In the genomic region with DNA sequence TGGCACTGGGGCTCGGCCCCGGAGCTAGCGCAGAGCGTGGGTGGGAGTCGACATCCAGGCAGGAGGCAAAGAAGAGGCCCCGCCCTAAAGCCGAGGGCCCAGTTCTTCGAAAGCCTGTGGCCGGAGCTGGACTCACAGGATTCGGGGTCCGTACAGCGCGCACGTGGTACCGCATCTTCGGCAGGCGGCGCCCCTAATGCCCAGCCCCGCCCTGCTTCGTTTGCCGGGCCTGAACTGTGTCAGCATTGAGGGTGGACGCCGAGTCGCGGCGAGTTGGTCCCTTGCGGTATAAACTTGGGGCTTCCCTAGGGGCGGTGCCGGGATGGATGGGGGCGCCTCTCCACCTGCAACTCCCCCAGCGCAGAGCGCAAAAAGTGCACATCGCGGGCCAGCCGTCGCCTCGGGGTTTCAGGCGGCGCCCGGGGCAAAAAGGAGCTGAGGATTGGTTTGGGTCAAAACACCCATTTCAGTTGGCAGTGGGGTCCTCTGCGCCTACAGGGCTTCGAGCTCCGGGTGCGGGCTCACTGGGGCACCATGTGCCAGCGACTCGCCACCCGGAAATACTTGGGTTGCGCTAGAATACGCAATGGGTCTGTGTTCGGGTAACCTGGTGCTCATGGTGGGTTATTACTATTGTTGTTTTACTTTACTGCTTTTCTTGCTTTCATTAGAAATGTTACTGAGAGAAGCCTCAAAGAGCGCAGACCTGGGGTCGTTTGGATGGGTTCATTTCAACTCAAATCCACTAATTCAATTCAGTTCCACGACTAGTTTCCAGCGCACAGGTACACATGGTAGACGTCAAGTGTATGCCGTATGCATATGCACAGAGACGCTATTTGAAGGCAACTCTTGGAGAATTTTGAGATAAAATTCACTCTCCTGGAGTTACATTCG, we compare ENCODE assay signal across 9 cellular contexts. TPM values are rescaled to one million over a fixed set of nuclear protein-coding genes. Genes with fewer than 3 reads are reported as not detected.
DNase-seq lines count a peak whose midpoint lies in the region; ATAC-seq, FAIRE-seq and TF ChIP-seq lines count a peak whose summit lies in the region.
"Had no signal": no experiment of that assay in that cellular context is flagged by ENCODE, and none has a peak within 500 bp of the region (broad histone marks: within the 10 kb centered on the region; RNA-seq: fewer than 3 reads in every experiment).

No MANE protein-coding gene starts in this region.

- WGBS in esophagus squamous epithelium, 2 donors: 13 to 26% methylated on average over 12 to 33 of the region's 58 CpGs

- TF ChIP-seq CTCF in GM12875 (IDR thresholded peaks at IDR 0.05; ENCODE audit: borderline replicate concordance, insufficient read depth, low read depth, low read length) (no peak), esophagus squamous epithelium (IDR thresholded peaks at IDR 0.05) (no peak), D721Med (IDR thresholded peaks at IDR 0.05; ENCODE audit: insufficient read depth, missing control alignments) (no peak)

- H3K27ac ChIP-seq in esophagus squamous epithelium: no peak overlapping the region

- ATAC-seq in HG02870 (IDR thresholded peaks at IDR 0.05; ENCODE audit: unreplicated experiment): no peak

- no peak for FAIRE-seq in D721Med (lab: Jason Lieb, UNC)
- FAIRE-seq: bronchial epithelial cell had no signal

- H3K9me3 ChIP-seq in esophagus squamous epithelium: no peaks in the 10 kb centered on the region

- H3K27me3 ChIP-seq in esophagus squamous epithelium: peaks cover 33 to 100% (median 52%) of the 10 kb centered on the region in 4 donors

- peaks cover 23 to 48% (median 36%) of the 10 kb centered on the region in 3 donors for H3K4me1 ChIP-seq in esophagus squamous epithelium

- H3K4me3 ChIP-seq in GM12875 (ENCODE audit: low read depth, low read length): peak overlapping the region; percentile 89
- H3K4me3 ChIP-seq in esophagus squamous epithelium: peak overlapping the region in 3 of 4 donors; percentile 49 to 68 (median 55)

- intact Hi-C loops in esophagus squamous epithelium (cut with DNase I): no loop called here

- no peak for TF ChIP-seq POLR2A in esophagus squamous epithelium (IDR thresholded peaks at IDR 0.05)

- DNase-seq in NCI-H146 treated with DMSO at 0.1 percent for 48 hours (lab: John Stamatoyannopoulos, UW; ENCODE audit: unreplicated experiment): peak; percentile 55
- no peak for DNase-seq in esophagus squamous epithelium (lab: John Stamatoyannopoulos, UW)
- DNase-seq in retina: peak; percentile 87
- DNase-seq in D341Med (ENCODE audit: low spot score): no peak
- DNase-seq in D721Med (ENCODE audit: insufficient read length, low spot score): no peak
- DNase-seq in NCI-H1105 treated with DMSO at 0.1 percent for 48 hours (lab: John Stamatoyannopoulos, UW): no peak

- no peaks in the 10 kb centered on the region for H3K36me3 ChIP-seq in esophagus squamous epithelium

RNA-seq across cellular contexts. Expression of gene PAX5, which starts 3.9 kb away (rescaled TPM):
- under 1 TPM in 2 of 4 donors, not detected in 2; under 0.01 to 0.29 TPM for total RNA-seq in esophagus squamous epithelium
- total RNA-seq: bronchial epithelial cell had no signal

Comparison
In these comparisons a context has a peak if more than half of its experiments do, and no peak if none do; other contexts are left out.
1. DNase-seq: peak in NCI-H146 treated with DMSO at 0.1 percent for 48 hours (single experiment) and retina (single experiment); none in esophagus squamous epithelium (single experiment), D341Med (single experiment), D721Med (single experiment) and NCI-H1105 treated with DMSO at 0.1 percent for 48 hours (single experiment).